11 cellular contexts compared by ENCODE assay signal in genomic region chr11:128719556-128719824, GRCh38. TPM values are rescaled to one million over a fixed set of nuclear protein-coding genes. Genes with fewer than 3 reads are reported as not detected.
A peak's percentile ranks its signal among the peaks of the same experiment; 100 is the strongest.
DNase-seq lines count a peak whose midpoint lies in the region; ATAC-seq and TF ChIP-seq lines count a peak whose summit lies in the region.
"Had no signal": no experiment of that assay in that cellular context is flagged by ENCODE, and none has a peak within 500 bp of the region (broad histone marks: within the 10 kb centered on the region; RNA-seq: fewer than 3 reads in every experiment).

No MANE protein-coding gene starts in this region.

- WGBS in heart right ventricle, 2 donors = 67 to 82% methylated on average over 5 of the region's 5 CpGs
- 61 to 68% methylated on average over 5 of the region's 5 CpGs for WGBS in transverse colon (ENCODE audit: low coverage in 1 of 2), 2 donors

- H3K27ac ChIP-seq in heart right ventricle (peak overlapping the region in 9 of 10 donors; percentile 3 to 93 (median 69)), muscle layer of duodenum (ENCODE audit: low read length) (peak overlapping the region; percentile 57), transverse colon (peak overlapping the region; percentile 76 to 83 (median 78))
- H3K27ac ChIP-seq: RWPE1 had no signal

- H3K9me3 ChIP-seq in heart right ventricle (no peaks in the 10 kb centered on the region), muscle layer of duodenum (ENCODE audit: control insufficient read depth in 1 of 2, low read length in 2 of 2) (no peaks in the 10 kb centered on the region), transverse colon (no peaks in the 10 kb centered on the region)

- no peak for TF ChIP-seq EP300 in transverse colon (IDR thresholded peaks at IDR 0.05; ENCODE audit: low read depth)

- intact Hi-C loops in heart right ventricle (cut with DNase I) = no loop called here
- intact Hi-C loops in Right ventricle myocardium inferior (cut with DNase I) = no loop called here
- intact Hi-C loops in activated T-helper 1 cell treated with anti-CD3 and anti-CD28 coated beads, Interleukin-12 subunit alpha, Interleukin-12 subunit beta, Interleukin-2, Interleukin-4 antibody, amounts not matched to agents 30 ng/mL and 10 ng/mL and 1 ng/mL, durations not matched to agents 14 hours and 24 hours and 36 hours (cut with micrococcal nuclease) = loop anchor here (5.0 kb wide), 1 partner anchor 487 kb away; no protein-coding TSS in a partner anchor
- intact Hi-C loops in transverse colon (cut with DNase I; ENCODE audit: low total_unique reads) = no loop called here

- H3K36me3 Mint-ChIP-seq in activated T-helper 1 cell treated with anti-CD3 and anti-CD28 coated beads, Interleukin-12 subunit alpha, Interleukin-12 subunit beta, Interleukin-2, Interleukin-4 antibody, amounts not matched to agents 30 ng/mL and 10 ng/mL and 1 ng/mL, durations not matched to agents 14 hours and 24 hours and 36 hours (ENCODE audit: low read depth) = peaks cover 21% of the 10 kb centered on the region
- H3K36me3 Mint-ChIP-seq: brain had no signal

- H3K27me3 Mint-ChIP-seq in activated T-helper 1 cell treated with anti-CD3 and anti-CD28 coated beads, Interleukin-12 subunit alpha, Interleukin-12 subunit beta, Interleukin-2, Interleukin-4 antibody, amounts not matched to agents 30 ng/mL and 10 ng/mL and 1 ng/mL, durations not matched to agents 14 hours and 24 hours and 36 hours (ENCODE audit: insufficient read depth) = no peaks in the 10 kb centered on the region

- no peak for ATAC-seq in heart right ventricle
- ATAC-seq in Right ventricle myocardium inferior = no peak
- ATAC-seq in HG02938 (IDR thresholded peaks at IDR 0.05; ENCODE audit: unreplicated experiment) = no peak
- ATAC-seq: activated CD4-positive, CD25-positive, alpha-beta regulatory T cell treated with anti-CD3 and anti-CD28 coated beads, Interleukin-2, amount 50 U/mL, for 24 hours had no signal

- TF ChIP-seq CTCF in heart right ventricle (IDR thresholded peaks at IDR 0.05) (no peak), transverse colon (IDR thresholded peaks at IDR 0.05) (no peak)

- peaks cover 99% of the 10 kb centered on the region for H3K4me1 Mint-ChIP-seq in activated T-helper 1 cell treated with anti-CD3 and anti-CD28 coated beads, Interleukin-12 subunit alpha, Interleukin-12 subunit beta, Interleukin-2, Interleukin-4 antibody, amounts not matched to agents 30 ng/mL and 10 ng/mL and 1 ng/mL, durations not matched to agents 14 hours and 24 hours and 36 hours (ENCODE audit: low read depth)

- H3K36me3 ChIP-seq in heart right ventricle = peaks cover 0 to 6% (median 0%) of the 10 kb centered on the region in 9 donors
- H3K36me3 ChIP-seq in muscle layer of duodenum (ENCODE audit: control insufficient read depth in 1 of 2, insufficient read depth in 2 of 2, low read length in 2 of 2) = no peaks in the 10 kb centered on the region
- no peaks in the 10 kb centered on the region for H3K36me3 ChIP-seq in transverse colon

- H3K9me3 Mint-ChIP-seq in activated T-helper 1 cell treated with anti-CD3 and anti-CD28 coated beads, Interleukin-12 subunit alpha, Interleukin-12 subunit beta, Interleukin-2, Interleukin-4 antibody, amounts not matched to agents 30 ng/mL and 10 ng/mL and 1 ng/mL, durations not matched to agents 14 hours and 24 hours and 36 hours = no peaks in the 10 kb centered on the region
- H3K9me3 Mint-ChIP-seq: brain had no signal

- H3K4me3 Mint-ChIP-seq in activated T-helper 1 cell treated with anti-CD3 and anti-CD28 coated beads, Interleukin-12 subunit alpha, Interleukin-12 subunit beta, Interleukin-2, Interleukin-4 antibody, amounts not matched to agents 30 ng/mL and 10 ng/mL and 1 ng/mL, durations not matched to agents 14 hours and 24 hours and 36 hours = peak overlapping the region; percentile 80

- peak overlapping the region in 2 of 10 donors; percentile 15 to 26 for H3K4me3 ChIP-seq in heart right ventricle
- H3K4me3 ChIP-seq in muscle layer of duodenum (ENCODE audit: low read depth in 1 of 2, low read length in 2 of 2) = peak overlapping the region in 1 of 2 donors; percentile 15
- no peak overlapping the region for H3K4me3 ChIP-seq in transverse colon

- in situ Hi-C loops in transverse colon (cut with MboI; ENCODE audit: low pct_ligation_motif_present in 1 of 4, low pct_unique_long_range_greater_than_20kb in 1 of 4, low sequenced_read_pairs in 3 of 4) = no loop called here

- H3K4me1 ChIP-seq in heart right ventricle = peaks cover 22 to 100% (median 89%) of the 10 kb centered on the region in 9 donors
- peaks cover 11 to 27% of the 10 kb centered on the region in 2 donors for H3K4me1 ChIP-seq in muscle layer of duodenum (ENCODE audit: control insufficient read depth in 1 of 2, insufficient read depth in 2 of 2, low read length in 2 of 2)
- H3K4me1 ChIP-seq in transverse colon = peaks cover 18 to 69% (median 25%) of the 10 kb centered on the region in 4 donors

- H3K27me3 ChIP-seq in heart right ventricle = no peaks in the 10 kb centered on the region
- no peaks in the 10 kb centered on the region for H3K27me3 ChIP-seq in muscle layer of duodenum (ENCODE audit: low read depth, low read length)
- H3K27me3 ChIP-seq in transverse colon = no peaks in the 10 kb centered on the region

- peak overlapping the region; percentile 96 for H3K27ac Mint-ChIP-seq in activated T-helper 1 cell treated with anti-CD3 and anti-CD28 coated beads, Interleukin-12 subunit alpha, Interleukin-12 subunit beta, Interleukin-2, Interleukin-4 antibody, amounts not matched to agents 30 ng/mL and 10 ng/mL and 1 ng/mL, durations not matched to agents 14 hours and 24 hours and 36 hours

- no peak for DNase-seq in heart right ventricle
- no peak for DNase-seq in Right ventricle myocardium inferior (ENCODE audit: missing footprints)
- DNase-seq in activated T-helper 1 cell treated with anti-CD3 and anti-CD28 coated beads, Interleukin-12 subunit alpha, Interleukin-12 subunit beta, Interleukin-2, Interleukin-4 antibody, amounts not matched to agents 30 ng/mL and 10 ng/mL and 1 ng/mL, durations not matched to agents 14 hours and 24 hours and 36 hours (ENCODE audit: low spot score) = no peak
- DNase-seq in transverse colon = no peak
- no peak for DNase-seq in NCI-H1105 (lab: John Stamatoyannopoulos, UW)
- no peak for DNase-seq in NCI-H1436 (lab: John Stamatoyannopoulos, UW)

- no peak for TF ChIP-seq POLR2A in transverse colon (IDR thresholded peaks at IDR 0.05)

RNA-seq across cellular contexts. Expression of gene FLI1, which starts 25.6 kb away (rescaled TPM):
- total RNA-seq in heart right ventricle = 10 to 100 TPM; 11.7 to 33.3 (median 17.2) TPM
- 10 to 100 TPM; 11.4 to 12.1 TPM for polyA plus RNA-seq in heart right ventricle
- total RNA-seq in Right ventricle myocardium inferior = 18.3 TPM
- total RNA-seq in activated T-helper 1 cell treated with anti-CD3 and anti-CD28 coated beads, Interleukin-12 subunit alpha, Interleukin-12 subunit beta, Interleukin-2, Interleukin-4 antibody, amounts not matched to agents 30 ng/mL and 10 ng/mL and 1 ng/mL, durations not matched to agents 14 hours and 24 hours and 36 hours = 40.7 and 41.5 TPM in 2 replicates
- 10 to 100 TPM in 1 of 4 donors, 1 to 10 TPM in 3; 7.5 to 19.1 (median 8.4) TPM for total RNA-seq in transverse colon
